Comparison of ENCODE assay signal across 16 cellular contexts in the genomic region with DNA sequence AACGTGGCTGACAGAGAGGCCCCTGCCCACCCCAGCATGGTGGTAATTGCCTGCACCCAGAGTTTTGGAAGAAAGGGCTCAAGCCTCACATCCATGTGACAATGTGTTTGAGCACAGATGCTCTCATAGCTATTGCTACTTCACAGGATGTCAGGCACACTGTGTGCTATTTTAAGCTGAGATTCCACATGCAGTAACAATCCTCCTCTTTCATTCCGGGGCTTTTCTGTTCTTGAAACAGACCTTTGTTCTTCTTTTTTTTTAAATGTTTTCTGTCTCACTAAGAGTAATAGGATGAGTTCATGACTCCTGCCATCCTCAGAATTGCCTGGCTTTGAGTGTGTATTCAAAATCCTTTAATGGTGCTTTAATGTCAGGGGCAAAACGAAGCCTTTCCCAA.
DNase-seq lines count a peak whose midpoint lies in the region; ATAC-seq, FAIRE-seq and TF ChIP-seq lines count a peak whose summit lies in the region.
"Had no signal": no experiment of that assay in that cellular context is flagged by ENCODE, and none has a peak within 500 bp of the region (broad histone marks: within the 10 kb centered on the region; RNA-seq: fewer than 3 reads in every experiment).

No MANE protein-coding gene starts in this region.

- no peaks in the 10 kb centered on the region for H3K9me1 ChIP-seq in keratinocyte (ENCODE audit: control insufficient read depth, extremely low read depth, insufficient read depth, low read length)

- CTCF ChIA-PET in activated CD8-positive, alpha-beta memory T cell treated with anti-CD3 and anti-CD28 coated beads, Interleukin-2, amount 10 ng/mL, durations not matched to agents 7 days and 5 days (lab: Charles Lee), result no interaction called here

- H3K27me3 ChIP-seq in Karpas-422 (ENCODE audit: low read length) (no peaks in the 10 kb centered on the region), keratinocyte (ENCODE audit: control insufficient read depth, extremely low read depth, insufficient read depth, low read length) (no peaks in the 10 kb centered on the region), neural progenitor cell (no peaks in the 10 kb centered on the region)
- H3K27me3 ChIP-seq: BE2C had no signal

- no peaks in the 10 kb centered on the region for H3K9me3 Mint-ChIP-seq in activated CD8-positive, alpha-beta memory T cell treated with anti-CD3 and anti-CD28 coated beads, Interleukin-2, amount 10 ng/mL, durations not matched to agents 7 days and 5 days (ENCODE audit: low read depth)
- no peaks in the 10 kb centered on the region for H3K9me3 Mint-ChIP-seq in neural progenitor cell
- H3K9me3 Mint-ChIP-seq: HFFc6 had no signal

- H3K27ac Mint-ChIP-seq in activated CD8-positive, alpha-beta memory T cell treated with anti-CD3 and anti-CD28 coated beads, Interleukin-2, amount 10 ng/mL, durations not matched to agents 7 days and 5 days, result no peak overlapping the region
- H3K27ac Mint-ChIP-seq in neural progenitor cell, result no peak overlapping the region
- H3K27ac Mint-ChIP-seq: CD8-positive, alpha-beta T cell; HFFc6 had no signal

- FAIRE-seq in keratinocyte (lab: Jason Lieb, UNC), result peak; percentile 17
- FAIRE-seq: A204.1 had no signal

- H3K79me2 ChIP-seq in Karpas-422 (ENCODE audit: low read length) (no peaks in the 10 kb centered on the region), keratinocyte (ENCODE audit: control insufficient read depth, insufficient read depth, low read length) (no peaks in the 10 kb centered on the region), neural progenitor cell (ENCODE audit: low read depth) (no peaks in the 10 kb centered on the region)

- DNase-seq in Karpas-422 (no peak), RPMI7951 (ENCODE audit: low read depth) (peak; percentile 25), keratinocyte (ENCODE audit: low read depth, low spot score) (no peak), retina (peak; percentile 28), hepatic stellate cell (ENCODE audit: low spot score) (no peak), neural progenitor cell (ENCODE audit: low spot score) (no peak)
- no peak for DNase-seq in activated CD8-positive, alpha-beta memory T cell treated with anti-CD3 and anti-CD28 coated beads, Interleukin-2, amount 10 ng/mL, durations not matched to agents 7 days and 5 days
- DNase-seq: BE2C; Caco-2; CD8-positive, alpha-beta T cell; DND-41; HCEC 1CT; HFFc6; IMR-90 had no signal

- no peak overlapping the region for H3K4me2 ChIP-seq in Karpas-422 (ENCODE audit: low read depth, low read length, poor library complexity, severe bottlenecking)
- no peak overlapping the region for H3K4me2 ChIP-seq in keratinocyte (ENCODE audit: control insufficient read depth, extremely low read depth, insufficient read depth, low read depth, low read length)
- H3K4me2 ChIP-seq in neural progenitor cell, result no peak overlapping the region

- H3K36me3 Mint-ChIP-seq in activated CD8-positive, alpha-beta memory T cell treated with anti-CD3 and anti-CD28 coated beads, Interleukin-2, amount 10 ng/mL, durations not matched to agents 7 days and 5 days, result no peaks in the 10 kb centered on the region
- H3K36me3 Mint-ChIP-seq in neural progenitor cell, result no peaks in the 10 kb centered on the region
- H3K36me3 Mint-ChIP-seq: CD8-positive, alpha-beta T cell had no signal

- H3K27ac ChIP-seq in Karpas-422 (ENCODE audit: low read length), result no peak overlapping the region
- no peak overlapping the region for H3K27ac ChIP-seq in keratinocyte (ENCODE audit: control insufficient read depth, insufficient read depth, low read length)
- H3K27ac ChIP-seq in neural progenitor cell, result no peak overlapping the region
- H3K27ac ChIP-seq: C4-2B had no signal

- H3K4me3 Mint-ChIP-seq in activated CD8-positive, alpha-beta memory T cell treated with anti-CD3 and anti-CD28 coated beads, Interleukin-2, amount 10 ng/mL, durations not matched to agents 7 days and 5 days, result no peak overlapping the region
- H3K4me3 Mint-ChIP-seq in neural progenitor cell, result no peak overlapping the region
- H3K4me3 Mint-ChIP-seq: CD8-positive, alpha-beta T cell; HFFc6 had no signal

- H3K9me3 ChIP-seq in Karpas-422 (ENCODE audit: low read length) (no peaks in the 10 kb centered on the region), keratinocyte (ENCODE audit: control insufficient read depth, low read depth, low read length) (no peaks in the 10 kb centered on the region), neural progenitor cell (ENCODE audit: low read depth) (no peaks in the 10 kb centered on the region)
- H3K9me3 ChIP-seq: BE2C, Caco-2 had no signal

- H3K4me3 ChIP-seq in Karpas-422 (ENCODE audit: low read length), result no peak overlapping the region
- no peak overlapping the region for H3K4me3 ChIP-seq in keratinocyte (ENCODE audit: control insufficient read depth in 2 of 3, extremely low read depth in 1 of 3, insufficient read depth in 2 of 3, low read depth in 1 of 3, low read length in 3 of 3)
- no peak overlapping the region for H3K4me3 ChIP-seq in neural progenitor cell

- dilution Hi-C loops in keratinocyte (cut with MboI; ENCODE audit: extremely low pct_ligation_motif_present, low sequenced_read_pairs), result no loop called here

- no peak for ATAC-seq in activated CD8-positive, alpha-beta memory T cell treated with anti-CD3 and anti-CD28 coated beads, Interleukin-2, amount 10 ng/mL, durations not matched to agents 7 days and 5 days
- ATAC-seq: CD8-positive, alpha-beta T cell had no signal

- H2AFZ ChIP-seq in Karpas-422 (ENCODE audit: low read length) (peak overlapping the region; percentile 39; the same call in 1 of the 2 replicates), keratinocyte (ENCODE audit: control insufficient read depth, low read length) (no peak overlapping the region), neural progenitor cell (replicated peaks) (no peak overlapping the region)

- no peak overlapping the region for H3K9ac ChIP-seq in Karpas-422 (ENCODE audit: low read length)
- H3K9ac ChIP-seq in keratinocyte (ENCODE audit: control insufficient read depth, extremely low read depth, insufficient read depth, low read length), result no peak overlapping the region
- H3K9ac ChIP-seq in neural progenitor cell, result no peak overlapping the region

- H3F3A ChIP-seq in neural progenitor cell (ENCODE audit: low read depth), result peaks cover 6% of the 10 kb centered on the region

- H3K27me3 Mint-ChIP-seq in activated CD8-positive, alpha-beta memory T cell treated with anti-CD3 and anti-CD28 coated beads, Interleukin-2, amount 10 ng/mL, durations not matched to agents 7 days and 5 days, result no peaks in the 10 kb centered on the region
- peaks cover 2% of the 10 kb centered on the region for H3K27me3 Mint-ChIP-seq in neural progenitor cell (ENCODE audit: insufficient read depth, low read depth)

- no peaks in the 10 kb centered on the region for H3K4me1 Mint-ChIP-seq in activated CD8-positive, alpha-beta memory T cell treated with anti-CD3 and anti-CD28 coated beads, Interleukin-2, amount 10 ng/mL, durations not matched to agents 7 days and 5 days
- H3K4me1 Mint-ChIP-seq in neural progenitor cell, result peaks cover 6% of the 10 kb centered on the region

- no peaks in the 10 kb centered on the region for H3K9me2 ChIP-seq in Karpas-422 (replicated peaks; ENCODE audit: insufficient read depth, low read length)

- TF ChIP-seq CTCF in keratinocyte (optimal IDR thresholded peaks at IDR 0.05 in 1 of 3, IDR thresholded peaks at IDR 0.05 in 1 of 3, conservative IDR thresholded peaks at IDR 0.05 in 1 of 3; ENCODE audit: extremely low read depth in 1 of 3, insufficient read depth in 2 of 3, low read length in 3 of 3) (no peak), neural progenitor cell (IDR thresholded peaks at IDR 0.05) (no peak)

- H4K20me1 ChIP-seq in Karpas-422 (ENCODE audit: insufficient read depth, low read depth, low read length) (no peaks in the 10 kb centered on the region), keratinocyte (ENCODE audit: control insufficient read depth, extremely low read depth, insufficient read depth, low read length) (no peaks in the 10 kb centered on the region), neural progenitor cell (ENCODE audit: low read depth) (no peaks in the 10 kb centered on the region)

- H3K4me1 ChIP-seq in Karpas-422 (ENCODE audit: low read length) (peaks cover 59% of the 10 kb centered on the region), keratinocyte (ENCODE audit: control insufficient read depth, extremely low read depth, insufficient read depth, low read length) (no peaks in the 10 kb centered on the region), neural progenitor cell (peaks cover 7% of the 10 kb centered on the region)
- H3K4me1 ChIP-seq: BE2C, Caco-2 had no signal

- H3K36me3 ChIP-seq in Karpas-422 (ENCODE audit: insufficient read depth, low read length) (no peaks in the 10 kb centered on the region), keratinocyte (ENCODE audit: control insufficient read depth in 2 of 2, extremely low read depth in 1 of 2, insufficient read depth in 2 of 2, low read length in 2 of 2) (no peaks in the 10 kb centered on the region), neural progenitor cell (no peaks in the 10 kb centered on the region)
- H3K36me3 ChIP-seq: BE2C had no signal

Comparison
In these comparisons a context has a peak if more than half of its experiments do, and no peak if none do; other contexts are left out.
1. DNase-seq: peak in RPMI7951 (single experiment) and retina (single experiment); none in Karpas-422 (single experiment), keratinocyte (single experiment), hepatic stellate cell (single experiment), activated CD8-positive, alpha-beta memory T cell treated with anti-CD3 and anti-CD28 coated beads, Interleukin-2, amount 10 ng/mL, durations not matched to agents 7 days and 5 days (single experiment) and neural progenitor cell (single experiment).